16 cellular contexts compared by ENCODE assay signal in genomic region chr16:1293921-1294656, GRCh38. TPM values are rescaled to one million over a fixed set of nuclear protein-coding genes. Genes with fewer than 3 reads are reported as not detected.
"Had no signal": no experiment of that assay in that cellular context is flagged by ENCODE, and none has a peak within 500 bp of the region (broad histone marks: within the 10 kb centered on the region; RNA-seq: fewer than 3 reads in every experiment).

No MANE protein-coding gene starts in this region.

- H3K9me3 Mint-ChIP-seq: activated naive CD4-positive, alpha-beta T cell treated with anti-CD3 and anti-CD28 coated beads, Interleukin-2, amount 10 ng/mL, durations not matched to agents 7 days and 5 days; activated T-helper 1 cell treated with anti-CD3 and anti-CD28 coated beads, Interleukin-12 subunit alpha, Interleukin-12 subunit beta, Interleukin-2, Interleukin-4 antibody, amounts not matched to agents 30 ng/mL and 10 ng/mL and 1 ng/mL, durations not matched to agents 14 hours and 24 hours and 36 hours; neural crest cell; stimulated activated naive CD8-positive, alpha-beta T cell treated with anti-CD3 and anti-CD28 coated beads, Interleukin-15, Interleukin-2, amounts not matched to agents 100 ng/mL and 50 ng/mL, for 24 hours had no signal

- H3K4me3 ChIP-seq: adrenal gland, colonic mucosa, heart right ventricle, pancreas, testis had no signal

- H3K36me3 Mint-ChIP-seq: activated naive CD4-positive, alpha-beta T cell treated with anti-CD3 and anti-CD28 coated beads, Interleukin-2, amount 10 ng/mL, durations not matched to agents 7 days and 5 days had no signal

- DNase-seq: activated CD4-positive, alpha-beta T cell treated with anti-CD3 and anti-CD28 coated beads for 4 hours; activated naive CD4-positive, alpha-beta T cell treated with anti-CD3 and anti-CD28 coated beads, Interleukin-2, amount 10 ng/mL, durations not matched to agents 7 days and 5 days; caudate nucleus; colonic mucosa; foreskin melanocyte; heart right ventricle; mesendoderm; pancreas; stimulated activated CD4-positive, alpha-beta T cell treated with anti-CD3 and anti-CD28 coated beads, Interleukin-12 subunit alpha, Interleukin-12 subunit beta, amount 100 ng/mL, for 4 hours; testis had no signal

- ATAC-seq: heart right ventricle, pancreas had no signal

- H3K9me3 ChIP-seq: adrenal gland, colonic mucosa, heart right ventricle, pancreas, testis had no signal

- FAIRE-seq: pancreas had no signal

- H3K4me3 Mint-ChIP-seq: activated naive CD4-positive, alpha-beta T cell treated with anti-CD3 and anti-CD28 coated beads, Interleukin-2, amount 10 ng/mL, durations not matched to agents 7 days and 5 days; activated T-helper 1 cell treated with anti-CD3 and anti-CD28 coated beads, Interleukin-12 subunit alpha, Interleukin-12 subunit beta, Interleukin-2, Interleukin-4 antibody, amounts not matched to agents 30 ng/mL and 10 ng/mL and 1 ng/mL, durations not matched to agents 14 hours and 24 hours and 36 hours; neural crest cell; stimulated activated naive CD8-positive, alpha-beta T cell treated with anti-CD3 and anti-CD28 coated beads, Interleukin-15, Interleukin-2, amounts not matched to agents 100 ng/mL and 50 ng/mL, for 24 hours had no signal

- H3K27ac ChIP-seq: adrenal gland, colonic mucosa, heart right ventricle, pancreas, VCaP had no signal

- H3K27ac Mint-ChIP-seq: activated naive CD4-positive, alpha-beta T cell treated with anti-CD3 and anti-CD28 coated beads, Interleukin-2, amount 10 ng/mL, durations not matched to agents 7 days and 5 days; activated T-helper 1 cell treated with anti-CD3 and anti-CD28 coated beads, Interleukin-12 subunit alpha, Interleukin-12 subunit beta, Interleukin-2, Interleukin-4 antibody, amounts not matched to agents 30 ng/mL and 10 ng/mL and 1 ng/mL, durations not matched to agents 14 hours and 24 hours and 36 hours; stimulated activated naive CD8-positive, alpha-beta T cell treated with anti-CD3 and anti-CD28 coated beads, Interleukin-15, Interleukin-2, amounts not matched to agents 100 ng/mL and 50 ng/mL, for 24 hours had no signal

- H3K27me3 ChIP-seq: pancreas, testis had no signal

- H3K36me3 ChIP-seq: adrenal gland, colonic mucosa, heart right ventricle, pancreas had no signal

RNA-seq across cellular contexts. Expression of gene TPSD1, which starts 38.2 kb away (rescaled TPM):
- total RNA-seq: activated T-helper 1 cell treated with anti-CD3 and anti-CD28 coated beads, Interleukin-12 subunit alpha, Interleukin-12 subunit beta, Interleukin-2, Interleukin-4 antibody, amounts not matched to agents 30 ng/mL and 10 ng/mL and 1 ng/mL, durations not matched to agents 14 hours and 24 hours and 36 hours; adrenal gland; kidney epithelial cell; neural crest cell had no signal

RNA-seq across cellular contexts. Expression of gene TPSAB1, which starts 53.6 kb away (rescaled TPM):
- total RNA-seq: activated T-helper 1 cell treated with anti-CD3 and anti-CD28 coated beads, Interleukin-12 subunit alpha, Interleukin-12 subunit beta, Interleukin-2, Interleukin-4 antibody, amounts not matched to agents 30 ng/mL and 10 ng/mL and 1 ng/mL, durations not matched to agents 14 hours and 24 hours and 36 hours; kidney epithelial cell; neural crest cell had no signal
